15 cellular contexts compared by ENCODE assay signal in genomic region chr18:23635283-23636040, GRCh38. TPM values are rescaled to one million over a fixed set of nuclear protein-coding genes. Genes with fewer than 3 reads are reported as not detected.
DNase-seq lines count a peak whose midpoint lies in the region; ATAC-seq, FAIRE-seq and TF ChIP-seq lines count a peak whose summit lies in the region.
"Had no signal": no experiment of that assay in that cellular context is flagged by ENCODE, and none has a peak within 500 bp of the region (broad histone marks: within the 10 kb centered on the region; RNA-seq: fewer than 3 reads in every experiment).

No MANE protein-coding gene starts in this region.

- no peak for ATAC-seq in A549
- no peak for ATAC-seq in HG03520 (IDR thresholded peaks at IDR 0.05; ENCODE audit: unreplicated experiment)
- ATAC-seq: body of pancreas; effector memory CD8-positive, alpha-beta T cell; left colon; T-helper 17 cell had no signal

- H3K4me2 ChIP-seq in A549: peak overlapping the region; percentile 36; the same call in 2 of the 3 replicates
- H3K4me2 ChIP-seq in osteoblast (ENCODE audit: insufficient read depth, low read length): no peak overlapping the region

- TF ChIP-seq POLR2A in A549 (IDR thresholded peaks at IDR 0.05; ENCODE audit: low read length): no peak
- no peak for TF ChIP-seq POLR2A in tibial nerve (IDR thresholded peaks at IDR 0.05)

- WGBS in A549 (ENCODE audit: missing lambda C conversion rate): 84% methylated on average over 6 of the region's 6 CpGs
- WGBS in tibial nerve, 2 donors: 74 to 80% methylated on average over 6 of the region's 6 CpGs

- TF ChIP-seq EP300 in A549 (IDR thresholded peaks at IDR 0.05) (no peak), tibial nerve (IDR thresholded peaks at IDR 0.05) (no peak)

- H3K9me3 ChIP-seq in A549 (no peaks in the 10 kb centered on the region), osteoblast (ENCODE audit: low read depth, low read length) (no peaks in the 10 kb centered on the region), tibial nerve (no peaks in the 10 kb centered on the region)
- H3K9me3 ChIP-seq: body of pancreas had no signal

- H3K4me3 ChIP-seq in A549: no peak overlapping the region
- no peak overlapping the region for H3K4me3 ChIP-seq in H7 (ENCODE audit: insufficient read depth, low read depth, low read length)
- no peak overlapping the region for H3K4me3 ChIP-seq in osteoblast (ENCODE audit: insufficient read depth, low read length)
- no peak overlapping the region for H3K4me3 ChIP-seq in tibial nerve
- H3K4me3 ChIP-seq: body of pancreas had no signal

- no peak overlapping the region for H2AFZ ChIP-seq in osteoblast (ENCODE audit: low read length)

- no peak for TF ChIP-seq RAD21 in A549 (conservative IDR thresholded peaks at IDR 0.05 in 1 of 2, IDR thresholded peaks at IDR 0.05 in 1 of 2)

- H3K4me1 ChIP-seq in A549 (peaks cover 38% of the 10 kb centered on the region), osteoblast (ENCODE audit: insufficient read depth, low read length) (peaks cover 8% of the 10 kb centered on the region), tibial nerve (peaks cover 0 to 7% (median 0%) of the 10 kb centered on the region in 4 donors)
- H3K4me1 ChIP-seq: body of pancreas had no signal

- CTCF ChIA-PET in A549 (lab: Yijun Ruan, JAX): interaction anchor here (0.6 to 5.0 kb wide), 5 partner anchors 9 to 550 kb away, joined by 3 to 20 read pairs (median 4); no protein-coding TSS in a partner anchor

- POLR2A ChIA-PET in A549 (lab: Yijun Ruan, JAX): interaction anchor here (0.6 kb wide), 1 partner anchor 12 kb away, joined by 3 read pairs; no protein-coding TSS in a partner anchor

- no peaks in the 10 kb centered on the region for H3K79me2 ChIP-seq in osteoblast (ENCODE audit: insufficient read depth, low read length)

- H3K27ac ChIP-seq in A549 (peak overlapping the region; percentile 41 to 77; a peak in 5 of 6 replicates), epithelial cell of prostate (peak overlapping the region; percentile 44), osteoblast (ENCODE audit: low read depth, low read length) (no peak overlapping the region), tibial nerve (no peak overlapping the region)
- H3K27ac ChIP-seq: body of pancreas had no signal

- no peak for TF ChIP-seq CTCF in A549 (IDR thresholded peaks at IDR 0.05)
- no peak for TF ChIP-seq CTCF in osteoblast (IDR thresholded peaks at IDR 0.05; ENCODE audit: extremely low read depth, low read depth, low read length)
- TF ChIP-seq CTCF in tibial nerve (IDR thresholded peaks at IDR 0.05): no peak

- no peak for FAIRE-seq in A549 (lab: Jason Lieb, UNC)

- H3K36me3 ChIP-seq in H7 (replicated peaks; ENCODE audit: control insufficient read depth, insufficient read depth, low read length) (no peaks in the 10 kb centered on the region), osteoblast (ENCODE audit: insufficient read depth, low read length) (no peaks in the 10 kb centered on the region), tibial nerve (no peaks in the 10 kb centered on the region)

- DNase-seq in A549 (ENCODE audit: low read depth in 1 of 2, low spot score in 1 of 2) (no peak), H7 (peak; percentile 65), NCI-H345 treated with DMSO at 0.1 percent for 48 hours (lab: John Stamatoyannopoulos, UW; ENCODE audit: unreplicated experiment) (peak; percentile 20), epithelial cell of prostate (ENCODE audit: low read depth, low spot score) (no peak), osteoblast (ENCODE audit: insufficient read length, low spot score, missing footprints) (no peak), activated T-cell treated with anti-CD3 and anti-CD28 coated beads for 4 hours (no peak), tibial nerve (ENCODE audit: low spot score in 2 of 2) (no peak)
- DNase-seq: activated CD4-positive, alpha-beta T cell treated with anti-CD3 and anti-CD28 coated beads, Interleukin-2, amount 50 U/mL, for 1 hour; activated effector memory CD4-positive, alpha-beta T cell treated with Interleukin-2 at 50 U/mL for 16 hours; body of pancreas; effector memory CD8-positive, alpha-beta T cell; left colon; naive thymus-derived CD8-positive, alpha-beta T cell; T-helper 17 cell had no signal

- no peaks in the 10 kb centered on the region for H4K20me1 ChIP-seq in osteoblast (ENCODE audit: insufficient read depth, low read length)

- H3K27me3 ChIP-seq in H7 (ENCODE audit: control insufficient read depth, insufficient read depth, low read length): no peaks in the 10 kb centered on the region
- no peaks in the 10 kb centered on the region for H3K27me3 ChIP-seq in osteoblast (ENCODE audit: insufficient read depth, low read length)
- H3K27me3 ChIP-seq in tibial nerve: no peaks in the 10 kb centered on the region
- H3K27me3 ChIP-seq: body of pancreas had no signal

TF ChIP-seq in A549, 52 proteins besides CTCF, POLR2A, EP300 and RAD21:
- TF ChIP-seq CEBPB (IDR thresholded peaks at IDR 0.05): peak; percentile 83; a peak in 2 of 4 replicates
- no peak for TF ChIP-seq HDAC2 (IDR thresholded peaks at IDR 0.05)
TF ChIP-seq in A549: peak in this region for 1.

RNA-seq across cellular contexts. Expression of gene ANKRD29, which starts 27.2 kb away (rescaled TPM):
- polyA plus RNA-seq in A549 (2011; rRNA removed) (25.2 and 25.4 TPM in 2 replicates), A549 (2017; fragmentation: RNase III; extraction: RNeasy Plus Mini Kit Qiagen cat#74134 plus additional on column Dnase treatment) (12.4 to 17.4 TPM (median 17.2 TPM) in 3 replicates)
- polyA plus RNA-seq in A549 (2012; cell fraction: cytosol; rRNA removed): 10.5 and 12.3 TPM in 2 replicates
- 13.5 and 15.5 TPM in 2 replicates for polyA plus RNA-seq in A549 (2012; cell fraction: nucleus; rRNA removed)
- 13.2 and 17.2 TPM in 2 replicates for polyA minus RNA-seq in A549 (2011; rRNA and poly(A)+ RNA removed)
- total RNA-seq in H7 (2014; rRNA removed; shearing (Covaris generic)): 2.9 and 3.0 TPM in 2 replicates
- total RNA-seq in osteoblast (9.8 and 20.9 TPM in 2 replicates), tibial nerve (10 to 100 TPM; 13.0 to 22.1 (median 16.8) TPM)
- total RNA-seq: naive thymus-derived CD8-positive, alpha-beta T cell had no signal
- polyA plus RNA-seq: naive thymus-derived CD8-positive, alpha-beta T cell had no signal

RNA-seq across cellular contexts. Expression of gene NPC1, which starts 49.2 kb away (rescaled TPM):
- polyA plus RNA-seq in A549 (2011; rRNA removed): 42.5 and 45.0 TPM in 2 replicates
- polyA plus RNA-seq in A549 (2012; cell fraction: cytosol; rRNA removed): 31.4 and 37.2 TPM in 2 replicates
- 106 and 115 TPM in 2 replicates for polyA plus RNA-seq in A549 (2012; cell fraction: nucleus; rRNA removed)
- polyA plus RNA-seq in A549 (2017; fragmentation: RNase III; extraction: RNeasy Plus Mini Kit Qiagen cat#74134 plus additional on column Dnase treatment): 56.9 to 69.2 TPM (median 61.4 TPM) in 3 replicates
- 121 and 124 TPM in 2 replicates for polyA minus RNA-seq in A549 (2011; rRNA and poly(A)+ RNA removed)
- total RNA-seq in H7 (2014; rRNA removed; shearing (Covaris generic)): 18.1 and 20.9 TPM in 2 replicates
- total RNA-seq in osteoblast: 136 and 254 TPM in 2 replicates
- total RNA-seq in tibial nerve: 10 to 100 TPM; 62.8 to 96.4 (median 77.3) TPM

RNA-seq across cellular contexts. Expression of gene LAMA3, which starts 53.8 kb away (rescaled TPM):
- polyA plus RNA-seq in A549 (2011; rRNA removed) (31.0 and 40.1 TPM in 2 replicates), A549 (2017; fragmentation: RNase III; extraction: RNeasy Plus Mini Kit Qiagen cat#74134 plus additional on column Dnase treatment) (18.2 to 24.1 TPM (median 19.4 TPM) in 3 replicates)
- 9.6 and 11.6 TPM in 2 replicates for polyA plus RNA-seq in A549 (2012; cell fraction: cytosol; rRNA removed)
- 26.8 and 38.7 TPM in 2 replicates for polyA plus RNA-seq in A549 (2012; cell fraction: nucleus; rRNA removed)
- 41.6 and 42.2 TPM in 2 replicates for polyA minus RNA-seq in A549 (2011; rRNA and poly(A)+ RNA removed)
- total RNA-seq in H7 (2014; rRNA removed; shearing (Covaris generic)): 0.11 and 0.21 TPM in 2 replicates
- total RNA-seq in osteoblast (8.3 and 33.3 TPM in 2 replicates), tibial nerve (10 to 100 TPM; 46.3 to 80.6 (median 67.1) TPM)
- total RNA-seq: naive thymus-derived CD8-positive, alpha-beta T cell had no signal
- polyA plus RNA-seq: naive thymus-derived CD8-positive, alpha-beta T cell had no signal

Comparison
In these comparisons a context has a peak if more than half of its experiments do, and no peak if none do; other contexts are left out.
1. DNase-seq: peak in H7 (single experiment) and NCI-H345 treated with DMSO at 0.1 percent for 48 hours (single experiment); none in A549 (0 of 2), epithelial cell of prostate (single experiment), osteoblast (single experiment), activated T-cell treated with anti-CD3 and anti-CD28 coated beads for 4 hours (single experiment) and tibial nerve (0 of 2).
2. H3K27ac ChIP-seq: peak in A549 (2 of 2) and epithelial cell of prostate (single experiment); none in osteoblast (single experiment) and tibial nerve (0 of 4).